ENCODE assay signal across 7 cellular contexts in the genomic region with DNA sequence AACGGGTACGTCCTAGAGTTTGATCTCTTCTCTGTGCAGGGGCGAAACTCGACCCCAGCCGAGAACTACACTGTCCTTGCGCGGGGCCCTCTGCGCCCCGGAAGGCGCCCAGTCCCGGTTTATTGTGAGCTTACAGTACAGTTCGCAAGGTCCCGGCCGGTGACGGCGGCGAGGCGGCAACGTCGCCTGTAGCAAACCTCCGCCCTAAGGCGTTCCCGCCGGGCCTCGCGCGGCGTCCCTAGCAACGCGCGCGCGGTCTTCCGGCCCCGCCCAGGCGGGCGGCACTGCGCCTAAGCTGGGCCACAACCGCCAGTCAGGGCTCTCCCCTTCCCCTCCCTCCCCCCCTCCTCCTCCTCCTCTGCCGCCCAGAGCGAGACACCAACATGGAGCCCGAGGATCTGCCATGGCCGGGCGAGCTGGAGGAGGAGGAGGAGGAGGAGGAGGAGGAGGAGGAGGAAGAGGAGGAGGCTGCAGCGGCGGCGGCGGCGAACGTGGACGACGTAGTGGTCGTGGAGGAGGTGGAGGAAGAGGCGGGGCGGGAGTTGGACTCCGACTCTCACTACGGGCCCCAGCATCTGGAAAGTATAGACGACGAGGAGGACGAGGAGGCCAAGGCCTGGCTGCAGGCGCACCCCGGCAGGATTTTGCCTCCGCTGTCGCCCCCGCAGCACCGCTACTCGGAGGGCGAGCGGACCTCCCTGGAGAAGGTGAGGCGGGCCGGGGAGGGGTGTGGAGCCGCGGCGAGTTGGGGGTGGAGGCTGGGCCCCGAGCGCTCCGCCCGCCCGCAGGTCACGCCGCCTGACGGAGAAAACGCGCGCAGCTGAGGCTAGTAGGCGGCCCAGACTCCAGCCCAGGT.
DNase-seq lines count a peak whose midpoint lies in the region; ATAC-seq and TF ChIP-seq lines count a peak whose summit lies in the region.

A gene with protein sequence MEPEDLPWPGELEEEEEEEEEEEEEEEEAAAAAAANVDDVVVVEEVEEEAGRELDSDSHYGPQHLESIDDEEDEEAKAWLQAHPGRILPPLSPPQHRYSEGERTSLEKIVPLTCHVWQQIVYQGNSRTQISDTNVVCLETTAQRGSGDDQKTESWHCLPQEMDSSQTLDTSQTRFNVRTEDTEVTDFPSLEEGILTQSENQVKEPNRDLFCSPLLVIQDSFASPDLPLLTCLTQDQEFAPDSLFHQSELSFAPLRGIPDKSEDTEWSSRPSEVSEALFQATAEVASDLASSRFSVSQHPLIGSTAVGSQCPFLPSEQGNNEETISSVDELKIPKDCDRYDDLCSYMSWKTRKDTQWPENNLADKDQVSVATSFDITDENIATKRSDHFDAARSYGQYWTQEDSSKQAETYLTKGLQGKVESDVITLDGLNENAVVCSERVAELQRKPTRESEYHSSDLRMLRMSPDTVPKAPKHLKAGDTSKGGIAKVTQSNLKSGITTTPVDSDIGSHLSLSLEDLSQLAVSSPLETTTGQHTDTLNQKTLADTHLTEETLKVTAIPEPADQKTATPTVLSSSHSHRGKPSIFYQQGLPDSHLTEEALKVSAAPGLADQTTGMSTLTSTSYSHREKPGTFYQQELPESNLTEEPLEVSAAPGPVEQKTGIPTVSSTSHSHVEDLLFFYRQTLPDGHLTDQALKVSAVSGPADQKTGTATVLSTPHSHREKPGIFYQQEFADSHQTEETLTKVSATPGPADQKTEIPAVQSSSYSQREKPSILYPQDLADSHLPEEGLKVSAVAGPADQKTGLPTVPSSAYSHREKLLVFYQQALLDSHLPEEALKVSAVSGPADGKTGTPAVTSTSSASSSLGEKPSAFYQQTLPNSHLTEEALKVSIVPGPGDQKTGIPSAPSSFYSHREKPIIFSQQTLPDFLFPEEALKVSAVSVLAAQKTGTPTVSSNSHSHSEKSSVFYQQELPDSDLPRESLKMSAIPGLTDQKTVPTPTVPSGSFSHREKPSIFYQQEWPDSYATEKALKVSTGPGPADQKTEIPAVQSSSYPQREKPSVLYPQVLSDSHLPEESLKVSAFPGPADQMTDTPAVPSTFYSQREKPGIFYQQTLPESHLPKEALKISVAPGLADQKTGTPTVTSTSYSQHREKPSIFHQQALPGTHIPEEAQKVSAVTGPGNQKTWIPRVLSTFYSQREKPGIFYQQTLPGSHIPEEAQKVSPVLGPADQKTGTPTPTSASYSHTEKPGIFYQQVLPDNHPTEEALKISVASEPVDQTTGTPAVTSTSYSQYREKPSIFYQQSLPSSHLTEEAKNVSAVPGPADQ (N-terminal part only) (plus strand): TSS at position 351 of the 856 bp plus-strand sequence. CDS start 33 bp downstream, at position 384.

- H3K4me3 ChIP-seq in astrocyte of the cerebellum (ENCODE audit: low read depth, low read length), result peak within 1 kb of the TSS; percentile 93

- TF ChIP-seq CTCF in astrocyte of the cerebellum (IDR thresholded peaks at IDR 0.05; ENCODE audit: low read depth, low read length, missing control alignments), result peak; percentile 33

- DNase-seq in NCI-H2081 (lab: John Stamatoyannopoulos, UW) (peak; percentile 91 to 95), T-helper 9 cell (peak; percentile 78), astrocyte of the cerebellum (ENCODE audit: low read depth) (peak; percentile 49), hippocampal formation (lab: John Stamatoyannopoulos, UW) (peak; percentile 79 to 83), retina (peak; percentile 91)

- in situ Hi-C loops in astrocyte of the cerebellum (cut with HindIII; ENCODE audit: low sequenced_read_pairs), result no loop called here

- ATAC-seq in GM18517 (IDR thresholded peaks at IDR 0.05; ENCODE audit: unreplicated experiment) (peak; percentile 76), HG03039 (IDR thresholded peaks at IDR 0.05; ENCODE audit: unreplicated experiment) (peak; percentile 84)

Comparison
In these comparisons a context has a peak if more than half of its experiments do, and no peak if none do; other contexts are left out.
1. Peak in every context shown above with its lines: DNase-seq, ATAC-seq and H3K4me3 ChIP-seq.